9 cellular contexts compared by ENCODE assay signal in the genomic region with DNA sequence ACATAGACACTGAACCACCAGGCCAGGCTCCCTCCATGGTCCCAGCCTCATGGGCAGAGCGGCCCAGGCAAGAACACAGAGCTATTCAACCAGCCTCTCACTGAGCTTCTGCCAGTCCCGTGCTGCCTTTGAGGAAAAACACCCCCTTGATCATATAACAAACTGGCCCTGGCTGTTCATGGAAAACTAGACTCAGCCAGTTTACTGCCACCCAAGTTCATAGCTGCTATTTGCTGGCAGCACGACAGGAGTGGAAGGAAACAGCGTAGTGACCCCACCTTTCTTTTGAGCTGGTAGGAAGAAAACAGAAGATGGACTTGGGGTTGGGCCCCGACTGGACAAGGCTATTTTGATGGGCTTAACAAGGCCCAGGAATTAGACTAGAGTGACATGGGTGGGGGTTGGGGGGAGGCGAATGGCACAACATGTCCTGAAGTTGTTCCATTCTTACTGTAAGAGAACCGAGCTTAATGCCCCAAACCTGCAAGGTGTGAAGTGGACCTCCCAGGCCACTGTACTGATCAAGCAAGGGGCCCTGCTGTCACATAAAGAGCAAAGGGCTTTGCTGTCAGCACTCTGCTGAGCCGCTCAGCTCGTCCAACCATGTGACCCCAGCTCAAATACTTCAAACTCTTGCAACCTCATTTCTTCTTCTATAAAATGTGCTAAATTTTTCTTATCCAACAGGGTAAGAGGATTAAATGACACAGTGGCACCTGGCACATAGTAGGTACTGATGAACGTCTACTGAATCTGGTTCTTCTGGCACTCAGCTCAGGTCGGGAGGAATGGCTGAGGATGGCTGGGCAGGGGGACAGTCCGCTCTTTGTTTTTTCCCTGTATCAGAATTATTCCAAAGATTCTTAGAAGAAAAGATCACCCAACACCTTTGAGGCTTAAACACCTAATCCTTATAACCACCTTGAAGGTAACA. TPM values are rescaled to one million over a fixed set of nuclear protein-coding genes. Genes with fewer than 3 reads are reported as not detected.
A peak's percentile ranks its signal among the peaks of the same experiment; 100 is the strongest.
DNase-seq lines count a peak whose midpoint lies in the region; ATAC-seq, FAIRE-seq and TF ChIP-seq lines count a peak whose summit lies in the region.
"Had no signal": no experiment of that assay in that cellular context is flagged by ENCODE, and none has a peak within 500 bp of the region (broad histone marks: within the 10 kb centered on the region; RNA-seq: fewer than 3 reads in every experiment).

No MANE protein-coding gene starts in this region.

- no peak for DNase-seq in immature natural killer cell
- no peak for DNase-seq in gastrocnemius medialis
- no peak for DNase-seq in NCI-H524 treated with DMSO at 0.1 percent for 48 hours (lab: John Stamatoyannopoulos, UW)
- no peak for DNase-seq in GM12892 (ENCODE audit: insufficient read length)
- DNase-seq: NCI-H510A treated with DMSO at 0.1 percent for 48 hours had no signal

- peaks cover 0 to 4% (median 0%) of the 10 kb centered on the region in 3 donors for H3K36me3 Mint-ChIP-seq in immature natural killer cell

- H3K4me3 ChIP-seq in HEK293 (ENCODE audit: low read depth, low read length) (no peak overlapping the region), gastrocnemius medialis (peak overlapping the region in 2 of 4 donors; percentile 69 to 89)

- intact Hi-C loops in gastrocnemius medialis (cut with DNase I; ENCODE audit: low total_unique reads): loop anchor here (1.0 to 10.0 kb wide), 3 partner anchors 111 to 314 kb away; no protein-coding TSS in a partner anchor

- ATAC-seq in gastrocnemius medialis: no peak
- no peak for ATAC-seq in HG03439 (IDR thresholded peaks at IDR 0.05; ENCODE audit: unreplicated experiment)
- no peak for ATAC-seq in GM18873 (IDR thresholded peaks at IDR 0.05; ENCODE audit: low FRiP score, unreplicated experiment)

- TF ChIP-seq CTCF in HEK293 (tag by site-specific recombination; IDR thresholded peaks at IDR 0.05) (no peak), VCaP (conservative IDR thresholded peaks at IDR 0.05) (no peak), gastrocnemius medialis (IDR thresholded peaks at IDR 0.05 in 4 of 5, conservative IDR thresholded peaks at IDR 0.05 in 1 of 5) (no peak)

- H3K9me3 ChIP-seq in HEK293 (ENCODE audit: control insufficient read depth, insufficient read depth, low read depth, low read length): no peaks in the 10 kb centered on the region
- H3K9me3 ChIP-seq in gastrocnemius medialis: no peaks in the 10 kb centered on the region

- H3K27ac Mint-ChIP-seq in immature natural killer cell: peak overlapping the region in 5 of 6 donors; percentile 12 to 78 (median 57)

- peak overlapping the region; percentile 6 to 75 (median 40) for H3K4me3 Mint-ChIP-seq in immature natural killer cell

- no peaks in the 10 kb centered on the region for H3K27me3 ChIP-seq in gastrocnemius medialis

- CTCF ChIA-PET in HEK293 (lab: Yijun Ruan, JAX): interaction anchor here (0.5 to 2.4 kb wide), 7 partner anchors 11 to 313 kb away, joined by 3 to 9 read pairs (median 3); no protein-coding TSS in a partner anchor

- peaks cover 12 to 26% (median 20%) of the 10 kb centered on the region in 3 donors for H3K27me3 Mint-ChIP-seq in immature natural killer cell (ENCODE audit: low read depth in 3 of 3)

- H3K4me1 ChIP-seq in HEK293 (ENCODE audit: control insufficient read depth, insufficient read depth, low read length): 0 out of 2 replicates have a peak, but pooled peaks cover 2% of the 10 kb centered on the region
- H3K4me1 ChIP-seq in gastrocnemius medialis: peaks cover 59 to 67% of the 10 kb centered on the region in 2 donors

- in situ Hi-C loops in gastrocnemius medialis (cut with MboI; ENCODE audit: low sequenced_read_pairs in 4 of 4): loop anchor here in 3 of 4 donors (10.0 to 25.0 kb wide), 3 partner anchors 114 to 311 kb away; partner anchors contain the start of gene APH1B (in 1 of the 3)

- POLR2A ChIA-PET in HEK293 (lab: Yijun Ruan, JAX): no interaction called here

- FAIRE-seq in GM12892 (lab: Jason Lieb, UNC): no peak

- H3K36me3 ChIP-seq in HEK293 (ENCODE audit: control insufficient read depth in 2 of 2, insufficient read depth in 1 of 2, low read length in 2 of 2) (peaks cover 0 to 8% of the 10 kb centered on the region in 2 experiments; a peak in 1 of 3 replicates), gastrocnemius medialis (no peaks in the 10 kb centered on the region)

- no peak overlapping the region for H3K27ac ChIP-seq in HEK293 (ENCODE audit: extremely low read depth, low read depth, low read length)
- peak overlapping the region; percentile 99 for H3K27ac ChIP-seq in VCaP
- H3K27ac ChIP-seq in gastrocnemius medialis: peak overlapping the region; percentile 89 to 96 (median 96)

- H3K9me3 Mint-ChIP-seq in immature natural killer cell: no peaks in the 10 kb centered on the region

- no peak for TF ChIP-seq POLR2A in gastrocnemius medialis (IDR thresholded peaks at IDR 0.05)
- no peak for TF ChIP-seq POLR2A in GM12892 (IDR thresholded peaks at IDR 0.05; ENCODE audit: low read depth, low read length)

- H3K4me1 Mint-ChIP-seq in immature natural killer cell: peaks cover 31 to 34% of the 10 kb centered on the region in 2 donors

TF ChIP-seq in HEK293, 187 proteins besides CTCF, POLR2A, EP300 and RAD21:
- peak; percentile 88 for TF ChIP-seq ZBTB17 (tag by site-specific recombination; IDR thresholded peaks at IDR 0.05)
- TF ChIP-seq, protein P1, sequence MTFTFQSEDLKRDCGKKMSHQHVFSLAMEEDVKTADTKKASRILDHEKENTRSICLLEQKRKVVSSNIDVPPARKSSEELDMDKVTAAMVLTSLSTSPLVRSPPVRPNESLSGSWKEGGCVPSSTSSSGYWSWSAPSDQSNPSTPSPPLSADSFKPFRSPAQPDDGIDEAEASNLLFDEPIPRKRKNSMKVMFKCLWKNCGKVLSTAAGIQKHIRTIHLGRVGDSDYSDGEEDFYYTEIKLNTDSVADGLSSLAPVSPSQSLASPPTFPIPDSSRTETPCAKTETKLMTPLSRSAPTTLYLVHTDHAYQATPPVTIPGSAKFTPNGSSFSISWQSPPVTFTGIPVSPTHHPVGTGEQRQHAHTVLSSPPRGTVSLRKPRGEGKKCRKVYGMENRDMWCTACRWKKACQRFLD (tag by site-specific recombination; IDR thresholded peaks at IDR 0.05): no peak
TF ChIP-seq in HEK293: peak in this region for 1.

RNA-seq across cellular contexts. Expression of gene FBXL22, which starts 1.5 kb away (rescaled TPM):
- 1 to 10 TPM in 1 of 3 donors, not detected in 2; 1.1 TPM for polyA plus RNA-seq in immature natural killer cell
- total RNA-seq in gastrocnemius medialis: under 1 TPM in 3 of 4 donors, not detected in 1; 0.36 to 0.89 (median 0.68) TPM
- polyA plus RNA-seq in GM12892 (2012; ENCODE audit: missing spikeins): 0.40 TPM
